3 cellular contexts compared by ENCODE assay signal in genomic region chr15:50777045-50777444, GRCh38.
TF ChIP-seq lines count a peak whose summit lies in the region.

No MANE protein-coding gene starts in this region.

TF ChIP-seq in IMR-90, 13 proteins besides CTCF, POLR2A, EP300 and RAD21:
- TF ChIP-seq CEBPB (IDR thresholded peaks at IDR 0.05; ENCODE audit: low read depth, low read length) (no peak), MAFK (IDR thresholded peaks at IDR 0.05; ENCODE audit: low read depth, low read length) (peak; percentile 99), MXI1 (IDR thresholded peaks at IDR 0.05; ENCODE audit: borderline replicate concordance, low read depth, low read length) (no peak), MAZ (IDR thresholded peaks at IDR 0.05; ENCODE audit: borderline replicate concordance, low read depth, low read length) (no peak), SMC3 (IDR thresholded peaks at IDR 0.05; ENCODE audit: low read depth, low read length) (no peak), FOS (IDR thresholded peaks at IDR 0.05; ENCODE audit: low read depth, low read length) (no peak), RCOR1 (IDR thresholded peaks at IDR 0.05; ENCODE audit: insufficient replicate concordance, low read length) (no peak), RFX5 (IDR thresholded peaks at IDR 0.05; ENCODE audit: low read depth, low read length) (no peak)
TF ChIP-seq in IMR-90: peak in this region for 1.

TF ChIP-seq in K562, 482 proteins besides CTCF, POLR2A, EP300 and RAD21:
- TF ChIP-seq ZNF316 (IDR thresholded peaks at IDR 0.05) (peak; percentile 98), E4F1 (CRISPR knock-in tag; IDR thresholded peaks at IDR 0.05; ENCODE audit: borderline replicate concordance) (no peak), ZBTB2 (IDR thresholded peaks at IDR 0.05) (no peak), MAFK (IDR thresholded peaks at IDR 0.05; ENCODE audit: low read length) (peak; percentile 98), ZNF507 (tag; conservative IDR thresholded peaks at IDR 0.05) (no peak), MAFF (IDR thresholded peaks at IDR 0.05; ENCODE audit: low read length) (peak; percentile 98), CBFA2T3 (IDR thresholded peaks at IDR 0.05) (no peak), BCL6 (CRISPR knock-in tag; IDR thresholded peaks at IDR 0.05) (no peak), HDAC1 (IDR thresholded peaks at IDR 0.05) (no peak), C11orf30 (IDR thresholded peaks at IDR 0.05; ENCODE audit: low read depth) (peak; percentile 95), MAFG (tag; conservative IDR thresholded peaks at IDR 0.05) (peak; percentile 94), IRF1 (CRISPR knock-in tag; IDR thresholded peaks at IDR 0.05; ENCODE audit: borderline replicate concordance) (no peak)

TF ChIP-seq in liver, 16 proteins besides CTCF, POLR2A, EP300 and RAD21:
- TF ChIP-seq HNF4A (conservative IDR thresholded peaks at IDR 0.05) (no peak), REST (IDR thresholded peaks at IDR 0.05) (no peak), ATF3 (IDR thresholded peaks at IDR 0.05) (no peak), FOXA1 (IDR thresholded peaks at IDR 0.05) (no peak), NR2F2 (IDR thresholded peaks at IDR 0.05) (no peak), GABPA (IDR thresholded peaks at IDR 0.05 in 1 of 2, conservative IDR thresholded peaks at IDR 0.05 in 1 of 2) (no peak), YY1 (IDR thresholded peaks at IDR 0.05) (no peak), JUND (IDR thresholded peaks at IDR 0.05) (no peak), FOXA2 (IDR thresholded peaks at IDR 0.05) (no peak), RXRA (IDR thresholded peaks at IDR 0.05) (no peak), ZBTB33 (IDR thresholded peaks at IDR 0.05) (no peak), HNF4G (IDR thresholded peaks at IDR 0.05) (no peak), TAF1 (conservative IDR thresholded peaks at IDR 0.05) (no peak)
- TF ChIP-seq, protein P1, sequence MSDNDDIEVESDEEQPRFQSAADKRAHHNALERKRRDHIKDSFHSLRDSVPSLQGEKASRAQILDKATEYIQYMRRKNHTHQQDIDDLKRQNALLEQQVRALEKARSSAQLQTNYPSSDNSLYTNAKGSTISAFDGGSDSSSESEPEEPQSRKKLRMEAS (IDR thresholded peaks at IDR 0.05), result no peak
TF ChIP-seq in liver: peak in this region for 0.
